In genomic region chr11:76160856-76161255, GRCh38 we compare ENCODE assay signal across 16 cellular contexts. TPM values are rescaled to one million over a fixed set of nuclear protein-coding genes. Genes with fewer than 3 reads are reported as not detected.
A peak's percentile ranks its signal among the peaks of the same experiment; 100 is the strongest.
DNase-seq lines count a peak whose midpoint lies in the region; ATAC-seq, FAIRE-seq and TF ChIP-seq lines count a peak whose summit lies in the region.
"Had no signal": no experiment of that assay in that cellular context is flagged by ENCODE, and none has a peak within 500 bp of the region (broad histone marks: within the 10 kb centered on the region; RNA-seq: fewer than 3 reads in every experiment).

No MANE protein-coding gene starts in this region.

- H4K20me1 ChIP-seq in K562 (replicated peaks; ENCODE audit: control insufficient read depth, insufficient read depth, low read length), result peaks cover 3% of the 10 kb centered on the region; the same call in 1 of the 2 replicates

- no peak for TF ChIP-seq EP300 in K562 (IDR thresholded peaks at IDR 0.05; ENCODE audit: low read length)

- no peak overlapping the region for H3K4me3 Mint-ChIP-seq in CD14-positive monocyte
- H3K4me3 Mint-ChIP-seq in CD4-positive, alpha-beta T cell, result no peak overlapping the region
- H3K4me3 Mint-ChIP-seq: IgD-negative memory B cell had no signal

- TF ChIP-seq RAD21 in K562 (CRISPR knock-in tag; conservative IDR thresholded peaks at IDR 0.05 in 1 of 2, IDR thresholded peaks at IDR 0.05 in 1 of 2), result no peak

- no peak for ATAC-seq in K562
- ATAC-seq in lower lobe of right lung, result no peak
- ATAC-seq in CD4-positive, alpha-beta T cell (ENCODE audit: poor library complexity), result no peak

- in situ Hi-C loops in K562 (cut with MboI), result no loop called here

- FAIRE-seq in K562 (lab: Jason Lieb, UNC), result no peak
- no peak for FAIRE-seq in RCC 7860 (lab: Jason Lieb, UNC)
- FAIRE-seq: GM12892, H54 had no signal

- TF ChIP-seq CTCF in BE2C (IDR thresholded peaks at IDR 0.05; ENCODE audit: low read depth, low read length) (no peak), CD14-positive monocyte (IDR thresholded peaks at IDR 0.05) (no peak), K562 (IDR thresholded peaks at IDR 0.05 in 2 of 3, conservative IDR thresholded peaks at IDR 0.05 in 1 of 3; ENCODE audit: insufficient read depth in 2 of 3, low read depth in 1 of 3, low read length in 3 of 3) (no peak), lower lobe of right lung (IDR thresholded peaks at IDR 0.05) (no peak), vagina (IDR thresholded peaks at IDR 0.05) (no peak)
- no peak for TF ChIP-seq CTCF in CD4-positive, alpha-beta T cell (IDR thresholded peaks at IDR 0.05)

- H3K27ac Mint-ChIP-seq in CD14-positive monocyte, result no peak overlapping the region
- no peak overlapping the region for H3K27ac Mint-ChIP-seq in CD4-positive, alpha-beta T cell
- H3K27ac Mint-ChIP-seq: IgD-negative memory B cell had no signal

- no peak overlapping the region for H3K27ac ChIP-seq in K562 (ENCODE audit: extremely low read depth, low read depth, low read length)
- no peak overlapping the region for H3K27ac ChIP-seq in lower lobe of right lung
- H3K27ac ChIP-seq in vagina, result no peak overlapping the region
- H3K27ac ChIP-seq in CD4-positive, alpha-beta T cell (ENCODE audit: low read depth, low read length), result no peak overlapping the region
- H3K27ac ChIP-seq: HL-60 had no signal

- H3K9me1 ChIP-seq in K562 (ENCODE audit: control insufficient read depth, insufficient read depth, low read length), result no peaks in the 10 kb centered on the region

- H3K27me3 ChIP-seq in BE2C (no peaks in the 10 kb centered on the region), K562 (ENCODE audit: control insufficient read depth in 2 of 2, insufficient read depth in 2 of 2, low read length in 2 of 2) (peaks cover 4 to 43% of the 10 kb centered on the region in 2 experiments), lower lobe of right lung (ENCODE audit: low read depth) (no peaks in the 10 kb centered on the region), vagina (no peaks in the 10 kb centered on the region)
- no peaks in the 10 kb centered on the region for H3K27me3 ChIP-seq in CD4-positive, alpha-beta T cell (ENCODE audit: control insufficient read depth, insufficient read depth, low read length)

- H3K36me3 Mint-ChIP-seq in CD14-positive monocyte, result no peaks in the 10 kb centered on the region
- H3K36me3 Mint-ChIP-seq in CD4-positive, alpha-beta T cell (ENCODE audit: low read depth), result no peaks in the 10 kb centered on the region

- intact Hi-C loops in CD14-positive monocyte (cut with micrococcal nuclease), result no loop called here
- intact Hi-C loops in K562 (cut with micrococcal nuclease), result no loop called here
- intact Hi-C loops in lower lobe of right lung (cut with DNase I), result no loop called here
- intact Hi-C loops in vagina (cut with DNase I), result no loop called here
- intact Hi-C loops in CD4-positive, alpha-beta T cell (cut with DNase I, micrococcal nuclease), result no loop called here

- H3K36me3 ChIP-seq in BE2C, result no peaks in the 10 kb centered on the region
- no peaks in the 10 kb centered on the region for H3K36me3 ChIP-seq in K562 (ENCODE audit: control insufficient read depth, insufficient read depth, low read length)
- no peaks in the 10 kb centered on the region for H3K36me3 ChIP-seq in lower lobe of right lung
- no peaks in the 10 kb centered on the region for H3K36me3 ChIP-seq in vagina

- H3K4me3 ChIP-seq in BE2C (ENCODE audit: low read depth, low read length), result no peak overlapping the region
- no peak overlapping the region for H3K4me3 ChIP-seq in K562
- H3K4me3 ChIP-seq in lower lobe of right lung, result no peak overlapping the region
- H3K4me3 ChIP-seq in vagina, result no peak overlapping the region

- no peak for TF ChIP-seq POLR2A in K562 (conservative IDR thresholded peaks at IDR 0.05)
- TF ChIP-seq POLR2A in vagina (IDR thresholded peaks at IDR 0.05), result no peak

- H3K27me3 Mint-ChIP-seq in CD14-positive monocyte (ENCODE audit: low read depth in 3 of 3), result peaks cover 0 to 4% (median 1%) of the 10 kb centered on the region in 3 donors
- H3K27me3 Mint-ChIP-seq in CD4-positive, alpha-beta T cell, result no peaks in the 10 kb centered on the region

- CTCF ChIA-PET in K562 (lab: Yijun Ruan, JAX; ENCODE audit: low intra/inter-chr PET ratio), result no interaction called here
- CTCF ChIA-PET in CD4-positive, alpha-beta T cell (lab: Charles Lee), result no interaction called here

- peak overlapping the region in 1 of 2 experiments; percentile 68; a peak in 1 of 4 replicates for H3K9ac ChIP-seq in K562 (ENCODE audit: insufficient read depth in 1 of 2, low read depth in 2 of 2, low read length in 2 of 2)

- H3K9me3 Mint-ChIP-seq in CD14-positive monocyte, result peaks cover 0 to 1% (median 0%) of the 10 kb centered on the region in 7 donors
- H3K9me3 Mint-ChIP-seq in CD4-positive, alpha-beta T cell, result no peaks in the 10 kb centered on the region

- peak; percentile 10 for DNase-seq in BE2C
- peak; percentile 42 for DNase-seq in CD14-positive monocyte (ENCODE audit: low spot score)
- DNase-seq in K562 (ENCODE audit: extremely low read depth in 1 of 4, low spot score in 3 of 4), result no peak
- peak; percentile 24 for DNase-seq in lower lobe of right lung
- DNase-seq in NCI-H2107 treated with DMSO at 0.1 percent for 48 hours (lab: John Stamatoyannopoulos, UW; ENCODE audit: unreplicated experiment), result no peak
- DNase-seq in vagina (ENCODE audit: extremely low spot score in 2 of 2), result no peak
- no peak for DNase-seq in CD4-positive, alpha-beta T cell
- DNase-seq in RCC 7860 (ENCODE audit: low spot score), result no peak
- DNase-seq: DND-41, Karpas-422, NCI-H187, NCI-H526 had no signal

- H3K4me2 ChIP-seq in K562 (ENCODE audit: insufficient read depth, low read length), result no peak overlapping the region

- BruUV-seq in K562 (replicated peaks; lab: Mats Ljungman, UMichigan), result no TSS peak

- POLR2A ChIA-PET in K562 (lab: Yijun Ruan, JAX), result no interaction called here
- POLR2A ChIA-PET in CD4-positive, alpha-beta T cell (lab: Charles Lee), result no interaction called here

- 35% methylated on average over 8 of the region's 8 CpGs for WGBS in K562 (ENCODE audit: insufficient coverage, low coverage, missing lambda C conversion rate)

- H2AFZ ChIP-seq in K562 (ENCODE audit: low read depth, low read length), result peak overlapping the region; percentile 61

- peaks cover 53% of the 10 kb centered on the region for H3K4me1 ChIP-seq in BE2C
- peaks cover 17 to 45% of the 10 kb centered on the region in 2 experiments; a peak in 4 of 5 replicates for H3K4me1 ChIP-seq in K562 (replicated peaks in 1 of 2; ENCODE audit: control insufficient read depth in 2 of 2, insufficient read depth in 2 of 2, low read length in 2 of 2)
- H3K4me1 ChIP-seq in lower lobe of right lung, result peaks cover 14% of the 10 kb centered on the region
- peaks cover 15% of the 10 kb centered on the region for H3K4me1 ChIP-seq in vagina

- H3K9me3 ChIP-seq in BE2C (no peaks in the 10 kb centered on the region), K562 (replicated peaks; ENCODE audit: control insufficient read depth, insufficient read depth, low read depth, low read length) (no peaks in the 10 kb centered on the region), lower lobe of right lung (no peaks in the 10 kb centered on the region), vagina (no peaks in the 10 kb centered on the region)
- no peaks in the 10 kb centered on the region for H3K9me3 ChIP-seq in CD4-positive, alpha-beta T cell (ENCODE audit: control insufficient read depth, low read length)

- no peaks in the 10 kb centered on the region for H3K4me1 Mint-ChIP-seq in CD14-positive monocyte
- no peaks in the 10 kb centered on the region for H3K4me1 Mint-ChIP-seq in CD4-positive, alpha-beta T cell (ENCODE audit: low read depth)
- H3K4me1 Mint-ChIP-seq: IgD-negative memory B cell had no signal

- H3K79me2 ChIP-seq in K562 (ENCODE audit: control insufficient read depth, insufficient read depth, low read length), result no peaks in the 10 kb centered on the region

TF ChIP-seq in K562, 482 proteins besides CTCF, POLR2A, EP300 and RAD21:
- TF ChIP-seq PHTF2 (CRISPR knock-in tag; IDR thresholded peaks at IDR 0.05) (no peak), EGR1 (conservative IDR thresholded peaks at IDR 0.05) (no peak), SAP30 (IDR thresholded peaks at IDR 0.05; ENCODE audit: borderline replicate concordance, insufficient read depth, low read depth, low read length, poor library complexity, severe bottlenecking) (no peak), CBFA2T2 (conservative IDR thresholded peaks at IDR 0.05) (no peak), RHOXF2B (CRISPR knock-in tag; conservative IDR thresholded peaks at IDR 0.05) (no peak), WHSC1 (IDR thresholded peaks at IDR 0.05; ENCODE audit: low read length) (no peak), LCOR (CRISPR knock-in tag; IDR thresholded peaks at IDR 0.05) (no peak), NFIX (CRISPR knock-in tag; IDR thresholded peaks at IDR 0.05; ENCODE audit: low read depth) (no peak)

RNA-seq across cellular contexts. Expression of gene WNT11, which starts 45.4 kb away (rescaled TPM):
- polyA plus RNA-seq in BE2C (2012; ENCODE audit: insufficient read depth, insufficient read length, low read depth), result 1.8 TPM
- under 1 TPM; 0.09 to 0.24 TPM for polyA plus RNA-seq in CD14-positive monocyte
- total RNA-seq in K562 (2011; cell fraction: chromatin; rRNA removed; ENCODE audit: low replicate concordance), result 0.28 and 0.58 TPM in 2 replicates
- total RNA-seq in K562 (2011; cell fraction: nucleolus; rRNA removed), result 0.33 and 1.1 TPM in 2 replicates
- total RNA-seq in K562 (2011; cell fraction: nucleoplasm; rRNA removed), result 0.37 and 0.53 TPM in 2 replicates
- not detected in 2 replicates for total RNA-seq in K562 (2014; rRNA removed)
- total RNA-seq in K562 (2014; rRNA removed; fragmentation: Illumina TruSeq; extraction: Trizol), result not detected in 2 replicates
- total RNA-seq in K562 (2015; rRNA removed; fragmentation: Illumina TruSeq; extraction: Trizol), result not detected in 2 replicates
- 0.09 TPM in 1 of 2 replicates, not detected in the other for total RNA-seq in K562 (2021)
- 0.20 and 0.51 TPM in 2 replicates for polyA plus RNA-seq in K562 (2011; rRNA removed)
- polyA plus RNA-seq in K562 (2011; cell fraction: cytosol; rRNA removed), result 0.69 and 1.4 TPM in 2 replicates
- 0.37 and 0.65 TPM in 2 replicates for polyA plus RNA-seq in K562 (2011; cell fraction: nucleus; rRNA removed)
- polyA plus RNA-seq in K562 (2012), result 0.22 and 0.37 TPM in 2 replicates
- polyA plus RNA-seq in K562 (2014; fragmentation: Illumina TruSeq; extraction: Trizol), result 0.12 TPM in 1 of 2 replicates, not detected in the other
- under 1 TPM in 1 of 2 experiments, not detected in 1; 0.03 TPM for polyA plus RNA-seq in K562 (2014; fragmentation: Nextera tagmentation; extraction: Ambion mirVana)
- polyA plus RNA-seq in K562 (2014; rRNA removed), result 0.05 TPM in 1 of 2 replicates, not detected in the other
- 0.28 TPM in 1 of 2 replicates, not detected in the other for polyA minus RNA-seq in K562 (2011; rRNA and poly(A)+ RNA removed)
- 1.8 TPM in 1 of 2 replicates, not detected in the other for polyA minus RNA-seq in K562 (2011; cell fraction: cytosol; rRNA and poly(A)+ RNA removed)
- polyA minus RNA-seq in K562 (2011; cell fraction: nucleus; rRNA and poly(A)+ RNA removed), result 0.56 TPM in 1 of 2 replicates, not detected in the other
- 9.2 TPM for total RNA-seq in lower lobe of right lung
- total RNA-seq in vagina, result 6.9 TPM
- total RNA-seq in CD4-positive, alpha-beta T cell, result 1 to 10 TPM in 1 of 2 experiments, under 1 TPM in 1; 0.30 to 1.2 TPM
- polyA plus RNA-seq: IgD-negative memory B cell had no signal

Comparison
In these comparisons a context has a peak if more than half of its experiments do, and no peak if none do; other contexts are left out.
1. DNase-seq: peak in BE2C (single experiment), CD14-positive monocyte (single experiment) and lower lobe of right lung (single experiment); none in K562 (0 of 4), NCI-H2107 treated with DMSO at 0.1 percent for 48 hours (single experiment), vagina (0 of 2), CD4-positive, alpha-beta T cell (0 of 10) and RCC 7860 (single experiment).